Comparison of ENCODE assay signal across 2 cellular contexts in the genomic region with DNA sequence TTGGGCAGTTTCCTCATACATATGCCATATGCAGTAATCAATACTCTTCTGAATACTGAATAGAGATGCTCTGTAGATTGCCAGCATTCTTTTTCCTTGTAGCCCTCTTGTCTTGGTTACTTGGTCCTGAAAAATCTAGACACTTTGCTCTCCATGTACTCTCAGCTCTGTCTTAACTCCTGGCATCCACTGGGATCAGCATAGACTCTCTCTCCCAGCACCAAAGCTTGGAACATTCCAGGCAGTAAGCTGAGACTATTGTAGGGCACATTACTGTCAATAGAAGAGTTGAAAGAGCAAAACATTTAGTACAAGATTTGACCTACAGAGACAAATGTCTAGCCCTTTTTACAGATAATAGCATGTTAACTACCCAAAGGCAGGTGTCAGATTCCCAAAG.
TF ChIP-seq lines count a peak whose summit lies in the region.

No MANE protein-coding gene starts in this region.

TF ChIP-seq in GM23338, 12 proteins besides CTCF, POLR2A, EP300 and RAD21 (continued from another document):
- TF ChIP-seq, protein P1, sequence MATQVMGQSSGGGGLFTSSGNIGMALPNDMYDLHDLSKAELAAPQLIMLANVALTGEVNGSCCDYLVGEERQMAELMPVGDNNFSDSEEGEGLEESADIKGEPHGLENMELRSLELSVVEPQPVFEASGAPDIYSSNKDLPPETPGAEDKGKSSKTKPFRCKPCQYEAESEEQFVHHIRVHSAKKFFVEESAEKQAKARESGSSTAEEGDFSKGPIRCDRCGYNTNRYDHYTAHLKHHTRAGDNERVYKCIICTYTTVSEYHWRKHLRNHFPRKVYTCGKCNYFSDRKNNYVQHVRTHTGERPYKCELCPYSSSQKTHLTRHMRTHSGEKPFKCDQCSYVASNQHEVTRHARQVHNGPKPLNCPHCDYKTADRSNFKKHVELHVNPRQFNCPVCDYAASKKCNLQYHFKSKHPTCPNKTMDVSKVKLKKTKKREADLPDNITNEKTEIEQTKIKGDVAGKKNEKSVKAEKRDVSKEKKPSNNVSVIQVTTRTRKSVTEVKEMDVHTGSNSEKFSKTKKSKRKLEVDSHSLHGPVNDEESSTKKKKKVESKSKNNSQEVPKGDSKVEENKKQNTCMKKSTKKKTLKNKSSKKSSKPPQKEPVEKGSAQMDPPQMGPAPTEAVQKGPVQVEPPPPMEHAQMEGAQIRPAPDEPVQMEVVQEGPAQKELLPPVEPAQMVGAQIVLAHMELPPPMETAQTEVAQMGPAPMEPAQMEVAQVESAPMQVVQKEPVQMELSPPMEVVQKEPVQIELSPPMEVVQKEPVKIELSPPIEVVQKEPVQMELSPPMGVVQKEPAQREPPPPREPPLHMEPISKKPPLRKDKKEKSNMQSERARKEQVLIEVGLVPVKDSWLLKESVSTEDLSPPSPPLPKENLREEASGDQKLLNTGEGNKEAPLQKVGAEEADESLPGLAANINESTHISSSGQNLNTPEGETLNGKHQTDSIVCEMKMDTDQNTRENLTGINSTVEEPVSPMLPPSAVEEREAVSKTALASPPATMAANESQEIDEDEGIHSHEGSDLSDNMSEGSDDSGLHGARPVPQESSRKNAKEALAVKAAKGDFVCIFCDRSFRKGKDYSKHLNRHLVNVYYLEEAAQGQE (IDR thresholded peaks at IDR 0.05; ENCODE audit: unreplicated experiment), result no peak
- TF ChIP-seq ZNF114 (CRISPR knock-in tag; IDR thresholded peaks at IDR 0.05), result no peak
- TF ChIP-seq POLR2AphosphoS5 (IDR thresholded peaks at IDR 0.05; ENCODE audit: low read depth), result no peak
- TF ChIP-seq JUNB (IDR thresholded peaks at IDR 0.05; ENCODE audit: unreplicated experiment), result no peak
- TF ChIP-seq, protein P2, sequence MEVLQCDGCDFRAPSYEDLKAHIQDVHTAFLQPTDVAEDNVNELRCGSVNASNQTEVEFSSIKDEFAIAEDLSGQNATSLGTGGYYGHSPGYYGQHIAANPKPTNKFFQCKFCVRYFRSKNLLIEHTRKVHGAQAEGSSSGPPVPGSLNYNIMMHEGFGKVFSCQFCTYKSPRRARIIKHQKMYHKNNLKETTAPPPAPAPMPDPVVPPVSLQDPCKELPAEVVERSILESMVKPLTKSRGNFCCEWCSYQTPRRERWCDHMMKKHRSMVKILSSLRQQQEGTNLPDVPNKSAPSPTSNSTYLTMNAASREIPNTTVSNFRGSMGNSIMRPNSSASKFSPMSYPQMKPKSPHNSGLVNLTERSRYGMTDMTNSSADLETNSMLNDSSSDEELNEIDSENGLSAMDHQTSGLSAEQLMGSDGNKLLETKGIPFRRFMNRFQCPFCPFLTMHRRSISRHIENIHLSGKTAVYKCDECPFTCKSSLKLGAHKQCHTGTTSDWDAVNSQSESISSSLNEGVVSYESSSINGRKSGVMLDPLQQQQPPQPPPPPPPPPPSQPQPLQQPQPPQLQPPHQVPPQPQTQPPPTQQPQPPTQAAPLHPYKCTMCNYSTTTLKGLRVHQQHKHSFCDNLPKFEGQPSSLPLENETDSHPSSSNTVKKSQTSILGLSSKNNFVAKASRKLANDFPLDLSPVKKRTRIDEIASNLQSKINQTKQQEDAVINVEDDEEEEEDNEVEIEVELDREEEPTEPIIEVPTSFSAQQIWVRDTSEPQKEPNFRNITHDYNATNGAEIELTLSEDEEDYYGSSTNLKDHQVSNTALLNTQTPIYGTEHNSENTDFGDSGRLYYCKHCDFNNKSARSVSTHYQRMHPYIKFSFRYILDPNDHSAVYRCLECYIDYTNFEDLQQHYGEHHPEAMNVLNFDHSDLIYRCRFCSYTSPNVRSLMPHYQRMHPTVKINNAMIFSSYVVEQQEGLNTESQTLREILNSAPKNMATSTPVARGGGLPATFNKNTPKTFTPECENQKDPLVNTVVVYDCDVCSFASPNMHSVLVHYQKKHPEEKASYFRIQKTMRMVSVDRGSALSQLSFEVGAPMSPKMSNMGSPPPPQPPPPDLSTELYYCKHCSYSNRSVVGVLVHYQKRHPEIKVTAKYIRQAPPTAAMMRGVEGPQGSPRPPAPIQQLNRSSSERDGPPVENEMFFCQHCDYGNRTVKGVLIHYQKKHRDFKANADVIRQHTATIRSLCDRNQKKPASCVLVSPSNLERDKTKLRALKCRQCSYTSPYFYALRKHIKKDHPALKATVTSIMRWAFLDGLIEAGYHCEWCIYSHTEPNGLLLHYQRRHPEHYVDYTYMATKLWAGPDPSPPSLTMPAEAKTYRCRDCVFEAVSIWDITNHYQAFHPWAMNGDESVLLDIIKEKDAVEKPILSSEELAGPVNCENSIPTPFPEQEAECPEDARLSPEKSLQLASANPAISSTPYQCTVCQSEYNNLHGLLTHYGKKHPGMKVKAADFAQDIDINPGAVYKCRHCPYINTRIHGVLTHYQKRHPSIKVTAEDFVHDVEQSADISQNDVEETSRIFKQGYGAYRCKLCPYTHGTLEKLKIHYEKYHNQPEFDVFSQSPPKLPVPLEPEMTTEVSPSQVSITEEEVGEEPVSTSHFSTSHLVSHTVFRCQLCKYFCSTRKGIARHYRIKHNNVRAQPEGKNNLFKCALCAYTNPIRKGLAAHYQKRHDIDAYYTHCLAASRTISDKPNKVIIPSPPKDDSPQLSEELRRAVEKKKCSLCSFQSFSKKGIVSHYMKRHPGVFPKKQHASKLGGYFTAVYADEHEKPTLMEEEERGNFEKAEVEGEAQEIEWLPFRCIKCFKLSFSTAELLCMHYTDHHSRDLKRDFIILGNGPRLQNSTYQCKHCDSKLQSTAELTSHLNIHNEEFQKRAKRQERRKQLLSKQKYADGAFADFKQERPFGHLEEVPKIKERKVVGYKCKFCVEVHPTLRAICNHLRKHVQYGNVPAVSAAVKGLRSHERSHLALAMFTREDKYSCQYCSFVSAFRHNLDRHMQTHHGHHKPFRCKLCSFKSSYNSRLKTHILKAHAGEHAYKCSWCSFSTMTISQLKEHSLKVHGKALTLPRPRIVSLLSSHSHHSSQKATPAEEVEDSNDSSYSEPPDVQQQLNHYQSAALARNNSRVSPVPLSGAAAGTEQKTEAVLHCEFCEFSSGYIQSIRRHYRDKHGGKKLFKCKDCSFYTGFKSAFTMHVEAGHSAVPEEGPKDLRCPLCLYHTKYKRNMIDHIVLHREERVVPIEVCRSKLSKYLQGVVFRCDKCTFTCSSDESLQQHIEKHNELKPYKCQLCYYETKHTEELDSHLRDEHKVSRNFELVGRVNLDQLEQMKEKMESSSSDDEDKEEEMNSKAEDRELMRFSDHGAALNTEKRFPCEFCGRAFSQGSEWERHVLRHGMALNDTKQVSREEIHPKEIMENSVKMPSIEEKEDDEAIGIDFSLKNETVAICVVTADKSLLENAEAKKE (CRISPR knock-in tag; IDR thresholded peaks at IDR 0.05), result no peak
- TF ChIP-seq NANOG (IDR thresholded peaks at IDR 0.05; ENCODE audit: borderline replicate concordance), result no peak
- TF ChIP-seq EZH2phosphoT487 (IDR thresholded peaks at IDR 0.05; ENCODE audit: unreplicated experiment), result no peak
- no peak for TF ChIP-seq EZH2 (IDR thresholded peaks at IDR 0.05; ENCODE audit: low read depth, unreplicated experiment)
- no peak for TF ChIP-seq ZNF331 (CRISPR knock-in tag; IDR thresholded peaks at IDR 0.05; ENCODE audit: low read depth)
TF ChIP-seq in GM23338: peak in this region for 0.

TF ChIP-seq in WTC11, 78 proteins besides CTCF, POLR2A, EP300 and RAD21 (continued from another document):
- TF ChIP-seq, protein P3, sequence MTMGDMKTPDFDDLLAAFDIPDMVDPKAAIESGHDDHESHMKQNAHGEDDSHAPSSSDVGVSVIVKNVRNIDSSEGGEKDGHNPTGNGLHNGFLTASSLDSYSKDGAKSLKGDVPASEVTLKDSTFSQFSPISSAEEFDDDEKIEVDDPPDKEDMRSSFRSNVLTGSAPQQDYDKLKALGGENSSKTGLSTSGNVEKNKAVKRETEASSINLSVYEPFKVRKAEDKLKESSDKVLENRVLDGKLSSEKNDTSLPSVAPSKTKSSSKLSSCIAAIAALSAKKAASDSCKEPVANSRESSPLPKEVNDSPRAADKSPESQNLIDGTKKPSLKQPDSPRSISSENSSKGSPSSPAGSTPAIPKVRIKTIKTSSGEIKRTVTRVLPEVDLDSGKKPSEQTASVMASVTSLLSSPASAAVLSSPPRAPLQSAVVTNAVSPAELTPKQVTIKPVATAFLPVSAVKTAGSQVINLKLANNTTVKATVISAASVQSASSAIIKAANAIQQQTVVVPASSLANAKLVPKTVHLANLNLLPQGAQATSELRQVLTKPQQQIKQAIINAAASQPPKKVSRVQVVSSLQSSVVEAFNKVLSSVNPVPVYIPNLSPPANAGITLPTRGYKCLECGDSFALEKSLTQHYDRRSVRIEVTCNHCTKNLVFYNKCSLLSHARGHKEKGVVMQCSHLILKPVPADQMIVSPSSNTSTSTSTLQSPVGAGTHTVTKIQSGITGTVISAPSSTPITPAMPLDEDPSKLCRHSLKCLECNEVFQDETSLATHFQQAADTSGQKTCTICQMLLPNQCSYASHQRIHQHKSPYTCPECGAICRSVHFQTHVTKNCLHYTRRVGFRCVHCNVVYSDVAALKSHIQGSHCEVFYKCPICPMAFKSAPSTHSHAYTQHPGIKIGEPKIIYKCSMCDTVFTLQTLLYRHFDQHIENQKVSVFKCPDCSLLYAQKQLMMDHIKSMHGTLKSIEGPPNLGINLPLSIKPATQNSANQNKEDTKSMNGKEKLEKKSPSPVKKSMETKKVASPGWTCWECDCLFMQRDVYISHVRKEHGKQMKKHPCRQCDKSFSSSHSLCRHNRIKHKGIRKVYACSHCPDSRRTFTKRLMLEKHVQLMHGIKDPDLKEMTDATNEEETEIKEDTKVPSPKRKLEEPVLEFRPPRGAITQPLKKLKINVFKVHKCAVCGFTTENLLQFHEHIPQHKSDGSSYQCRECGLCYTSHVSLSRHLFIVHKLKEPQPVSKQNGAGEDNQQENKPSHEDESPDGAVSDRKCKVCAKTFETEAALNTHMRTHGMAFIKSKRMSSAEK (CRISPR knock-in tag; IDR thresholded peaks at IDR 0.05; ENCODE audit: borderline replicate concordance), result no peak
- TF ChIP-seq GTF2I (CRISPR knock-in tag; conservative IDR thresholded peaks at IDR 0.05) (no peak), OVOL2 (CRISPR knock-in tag; IDR thresholded peaks at IDR 0.05; ENCODE audit: borderline replicate concordance) (no peak), TCF7 (CRISPR knock-in tag; IDR thresholded peaks at IDR 0.05; ENCODE audit: low read depth) (no peak), GABPB1 (CRISPR knock-in tag; IDR thresholded peaks at IDR 0.05) (no peak), SMAD3 (CRISPR knock-in tag; IDR thresholded peaks at IDR 0.05; ENCODE audit: borderline replicate concordance) (no peak), RORB (CRISPR knock-in tag; IDR thresholded peaks at IDR 0.05) (no peak)
- TF ChIP-seq, protein P4, sequence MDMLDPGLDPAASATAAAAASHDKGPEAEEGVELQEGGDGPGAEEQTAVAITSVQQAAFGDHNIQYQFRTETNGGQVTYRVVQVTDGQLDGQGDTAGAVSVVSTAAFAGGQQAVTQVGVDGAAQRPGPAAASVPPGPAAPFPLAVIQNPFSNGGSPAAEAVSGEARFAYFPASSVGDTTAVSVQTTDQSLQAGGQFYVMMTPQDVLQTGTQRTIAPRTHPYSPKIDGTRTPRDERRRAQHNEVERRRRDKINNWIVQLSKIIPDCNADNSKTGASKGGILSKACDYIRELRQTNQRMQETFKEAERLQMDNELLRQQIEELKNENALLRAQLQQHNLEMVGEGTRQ (CRISPR knock-in tag; IDR thresholded peaks at IDR 0.05), result no peak
- TF ChIP-seq, protein P5, sequence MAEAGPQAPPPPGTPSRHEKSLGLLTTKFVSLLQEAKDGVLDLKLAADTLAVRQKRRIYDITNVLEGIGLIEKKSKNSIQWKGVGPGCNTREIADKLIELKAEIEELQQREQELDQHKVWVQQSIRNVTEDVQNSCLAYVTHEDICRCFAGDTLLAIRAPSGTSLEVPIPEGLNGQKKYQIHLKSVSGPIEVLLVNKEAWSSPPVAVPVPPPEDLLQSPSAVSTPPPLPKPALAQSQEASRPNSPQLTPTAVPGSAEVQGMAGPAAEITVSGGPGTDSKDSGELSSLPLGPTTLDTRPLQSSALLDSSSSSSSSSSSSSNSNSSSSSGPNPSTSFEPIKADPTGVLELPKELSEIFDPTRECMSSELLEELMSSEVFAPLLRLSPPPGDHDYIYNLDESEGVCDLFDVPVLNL (CRISPR knock-in tag; IDR thresholded peaks at IDR 0.05; ENCODE audit: borderline replicate concordance, low read depth), result no peak
- TF ChIP-seq, protein P6, sequence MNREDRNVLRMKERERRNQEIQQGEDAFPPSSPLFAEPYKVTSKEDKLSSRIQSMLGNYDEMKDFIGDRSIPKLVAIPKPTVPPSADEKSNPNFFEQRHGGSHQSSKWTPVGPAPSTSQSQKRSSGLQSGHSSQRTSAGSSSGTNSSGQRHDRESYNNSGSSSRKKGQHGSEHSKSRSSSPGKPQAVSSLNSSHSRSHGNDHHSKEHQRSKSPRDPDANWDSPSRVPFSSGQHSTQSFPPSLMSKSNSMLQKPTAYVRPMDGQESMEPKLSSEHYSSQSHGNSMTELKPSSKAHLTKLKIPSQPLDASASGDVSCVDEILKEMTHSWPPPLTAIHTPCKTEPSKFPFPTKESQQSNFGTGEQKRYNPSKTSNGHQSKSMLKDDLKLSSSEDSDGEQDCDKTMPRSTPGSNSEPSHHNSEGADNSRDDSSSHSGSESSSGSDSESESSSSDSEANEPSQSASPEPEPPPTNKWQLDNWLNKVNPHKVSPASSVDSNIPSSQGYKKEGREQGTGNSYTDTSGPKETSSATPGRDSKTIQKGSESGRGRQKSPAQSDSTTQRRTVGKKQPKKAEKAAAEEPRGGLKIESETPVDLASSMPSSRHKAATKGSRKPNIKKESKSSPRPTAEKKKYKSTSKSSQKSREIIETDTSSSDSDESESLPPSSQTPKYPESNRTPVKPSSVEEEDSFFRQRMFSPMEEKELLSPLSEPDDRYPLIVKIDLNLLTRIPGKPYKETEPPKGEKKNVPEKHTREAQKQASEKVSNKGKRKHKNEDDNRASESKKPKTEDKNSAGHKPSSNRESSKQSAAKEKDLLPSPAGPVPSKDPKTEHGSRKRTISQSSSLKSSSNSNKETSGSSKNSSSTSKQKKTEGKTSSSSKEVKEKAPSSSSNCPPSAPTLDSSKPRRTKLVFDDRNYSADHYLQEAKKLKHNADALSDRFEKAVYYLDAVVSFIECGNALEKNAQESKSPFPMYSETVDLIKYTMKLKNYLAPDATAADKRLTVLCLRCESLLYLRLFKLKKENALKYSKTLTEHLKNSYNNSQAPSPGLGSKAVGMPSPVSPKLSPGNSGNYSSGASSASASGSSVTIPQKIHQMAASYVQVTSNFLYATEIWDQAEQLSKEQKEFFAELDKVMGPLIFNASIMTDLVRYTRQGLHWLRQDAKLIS (CRISPR knock-in tag; IDR thresholded peaks at IDR 0.05; ENCODE audit: borderline replicate concordance), result no peak
